ENCODE assay signal across 10 cellular contexts in the genomic region with DNA sequence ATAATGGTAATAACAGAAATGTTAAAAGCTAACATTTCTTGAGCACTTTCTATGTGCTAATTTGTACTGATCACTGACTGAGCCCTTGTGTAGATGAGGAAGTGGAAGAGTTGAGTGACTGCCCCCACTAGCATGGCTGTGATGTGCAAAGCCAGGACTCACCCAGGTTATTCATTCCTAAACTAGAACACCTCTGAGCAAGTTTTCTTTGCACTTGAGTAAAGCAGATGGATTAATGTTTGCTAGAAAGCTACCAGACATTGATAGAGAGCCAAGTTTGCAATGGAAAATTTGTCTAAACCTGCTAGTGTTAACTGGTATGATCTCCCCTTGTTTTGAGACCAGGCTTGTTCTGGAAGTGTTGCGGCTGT.
DNase-seq lines count a peak whose midpoint lies in the region; ATAC-seq and TF ChIP-seq lines count a peak whose summit lies in the region.
"Had no signal": no experiment of that assay in that cellular context is flagged by ENCODE, and none has a peak within 500 bp of the region (broad histone marks: within the 10 kb centered on the region; RNA-seq: fewer than 3 reads in every experiment).

No MANE protein-coding gene starts in this region.

- H3K9me3 ChIP-seq in prostate gland = no peaks in the 10 kb centered on the region
- H3K9me3 ChIP-seq in ovary = no peaks in the 10 kb centered on the region

- H3K27ac Mint-ChIP-seq in immature natural killer cell = peak overlapping the region; percentile 53 to 97 (median 90)

- H3K27me3 Mint-ChIP-seq in immature natural killer cell (ENCODE audit: low read depth in 3 of 3) = no peaks in the 10 kb centered on the region

- TF ChIP-seq EP300 in ovary (IDR thresholded peaks at IDR 0.05) = no peak

- H3K27ac ChIP-seq in prostate gland = no peak overlapping the region
- H3K27ac ChIP-seq in ovary = no peak overlapping the region

- DNase-seq in HuH-7 (ENCODE audit: low spot score) (peak; percentile 27), immature natural killer cell (no peak), T-helper 1 cell (no peak), cerebellar nuclear complex (lab: John Stamatoyannopoulos, UW) (no peak), prostate gland (ENCODE audit: low spot score) (no peak), ovary (no peak)
- DNase-seq: IMR-90 had no signal

- no peaks in the 10 kb centered on the region for H3K36me3 ChIP-seq in prostate gland
- no peaks in the 10 kb centered on the region for H3K36me3 ChIP-seq in ovary

- H3K4me3 ChIP-seq in prostate gland = no peak overlapping the region
- H3K4me3 ChIP-seq in ovary = no peak overlapping the region

- H3K27me3 ChIP-seq in prostate gland (replicated peaks; ENCODE audit: insufficient read depth) (no peaks in the 10 kb centered on the region), ovary (no peaks in the 10 kb centered on the region)

- whole genome bisulfite sequencing in prostate gland = 53% methylated on average over 1 of the region's 1 CpG
- 95 to 100% (median 100%) methylated on average over 1 of the region's 1 CpG for WGBS in ovary, 3 donors

- peaks cover 0 to 1% (median 0%) of the 10 kb centered on the region in 6 donors for H3K9me3 Mint-ChIP-seq in immature natural killer cell

- intact Hi-C loops in prostate gland (cut with DNase I) = no loop called here
- intact Hi-C loops in ovary (cut with DNase I) = no loop called here

- no peak for TF ChIP-seq POLR2A in GM18505 (IDR thresholded peaks at IDR 0.05; ENCODE audit: borderline replicate concordance, extremely low read depth, insufficient read depth, insufficient read length)
- no peak for TF ChIP-seq POLR2A in prostate gland (IDR thresholded peaks at IDR 0.05)
- TF ChIP-seq POLR2A in ovary (IDR thresholded peaks at IDR 0.05) = no peak

- peaks cover 31 to 32% of the 10 kb centered on the region in 2 donors for H3K4me1 Mint-ChIP-seq in immature natural killer cell

- H3K4me1 ChIP-seq in prostate gland (replicated peaks) (no peaks in the 10 kb centered on the region), ovary (ENCODE audit: insufficient read depth) (peaks cover 1% of the 10 kb centered on the region)

- ATAC-seq in GM18505 (IDR thresholded peaks at IDR 0.05; ENCODE audit: unreplicated experiment) (peak; percentile 96), GM21619 (IDR thresholded peaks at IDR 0.05; ENCODE audit: unreplicated experiment) (peak; percentile 88)
- ATAC-seq: sciatic nerve had no signal

- peak overlapping the region in 4 of 5 donors; percentile 7 to 95 (median 46) for H3K4me3 Mint-ChIP-seq in immature natural killer cell

- H3K36me3 Mint-ChIP-seq in immature natural killer cell = no peaks in the 10 kb centered on the region

- no peak for TF ChIP-seq CTCF in prostate gland (IDR thresholded peaks at IDR 0.05)
- no peak for TF ChIP-seq CTCF in ovary (IDR thresholded peaks at IDR 0.05)
